In the genomic region with DNA sequence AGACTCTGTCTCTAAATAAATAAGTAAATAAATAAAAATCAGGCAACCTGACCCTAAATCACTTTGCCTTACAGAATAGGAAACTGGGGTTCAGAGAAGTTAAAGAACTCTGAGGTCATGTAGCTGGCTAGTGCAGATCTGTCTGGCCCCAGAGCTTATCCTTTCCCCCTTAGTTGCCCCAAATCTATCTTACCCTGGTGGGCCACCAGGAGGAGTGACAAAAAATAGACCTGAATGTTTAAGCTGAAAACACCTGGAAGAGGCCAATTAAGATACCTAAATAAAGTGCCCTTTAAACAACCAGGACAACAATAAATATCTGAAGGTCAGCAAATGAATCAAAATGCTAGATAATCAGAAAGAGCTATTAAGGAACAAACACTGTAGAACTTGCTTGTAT, we compare ENCODE assay signal across 33 cellular contexts. TPM values are rescaled to one million over a fixed set of nuclear protein-coding genes. Genes with fewer than 3 reads are reported as not detected.
DNase-seq lines count a peak whose midpoint lies in the region; ATAC-seq, FAIRE-seq and TF ChIP-seq lines count a peak whose summit lies in the region.
"Had no signal": no experiment of that assay in that cellular context is flagged by ENCODE, and none has a peak within 500 bp of the region (broad histone marks: within the 10 kb centered on the region; RNA-seq: fewer than 3 reads in every experiment).

No MANE protein-coding gene starts in this region.

- TF ChIP-seq EP300 in HepG2 (IDR thresholded peaks at IDR 0.05; ENCODE audit: low read depth in 2 of 2, low read length in 2 of 2) = no peak
- no peak for TF ChIP-seq EP300 in HepG2 (CRISPR knock-in tag; IDR thresholded peaks at IDR 0.05; ENCODE audit: borderline replicate concordance)
- no peak for TF ChIP-seq EP300 in transverse colon (IDR thresholded peaks at IDR 0.05; ENCODE audit: low read depth)

- no peak overlapping the region for H2AFZ ChIP-seq in H9 (ENCODE audit: low read length)
- no peak overlapping the region for H2AFZ ChIP-seq in OCI-LY7 (ENCODE audit: low read length)
- no peak overlapping the region for H2AFZ ChIP-seq in HepG2 (ENCODE audit: low read length)

- no peak overlapping the region for H3T11ph ChIP-seq in H9 (ENCODE audit: low read length)

- no peak overlapping the region for H3K4me2 ChIP-seq in H9 (ENCODE audit: insufficient read depth, insufficient read length, low read length)
- peak overlapping the region; percentile 35 for H3K4me2 ChIP-seq in OCI-LY7 (ENCODE audit: low read length)
- no peak overlapping the region for H3K4me2 ChIP-seq in HepG2 (ENCODE audit: low read depth, low read length)

- no peak overlapping the region for H3K4ac ChIP-seq in H9 (ENCODE audit: low read depth, low read length)

- H3K4me1 ChIP-seq in H9 (ENCODE audit: insufficient read depth, low read length) (no peaks in the 10 kb centered on the region), OCI-LY7 (ENCODE audit: insufficient read depth, low read length, poor library complexity, severe bottlenecking) (peaks cover 62% of the 10 kb centered on the region), HepG2 (ENCODE audit: insufficient read depth, low read length) (0 out of 2 replicates have a peak, but pooled peaks cover 6% of the 10 kb centered on the region), pancreas (no peaks in the 10 kb centered on the region), transverse colon (peaks cover 0 to 27% (median 20%) of the 10 kb centered on the region in 4 donors), vagina (no peaks in the 10 kb centered on the region)

- H3K36me3 ChIP-seq in OCI-LY7 (ENCODE audit: insufficient read depth, low read length) (peaks cover 39% of the 10 kb centered on the region), HepG2 (replicated peaks in 1 of 2; ENCODE audit: control insufficient read depth in 1 of 2, insufficient read depth in 2 of 2, low read length in 2 of 2) (no peaks in the 10 kb centered on the region), pancreas (no peaks in the 10 kb centered on the region), transverse colon (no peaks in the 10 kb centered on the region), vagina (no peaks in the 10 kb centered on the region)

- no peaks in the 10 kb centered on the region for H3K23me2 ChIP-seq in H9 (ENCODE audit: insufficient read length, low read depth, low read length, poor library complexity, severe bottlenecking)

- in situ Hi-C loops in HepG2 (cut with HindIII; ENCODE audit: extremely low pct_ligation_motif_present, low pct_unique_long_range_greater_than_20kb) = no loop called here
- in situ Hi-C loops in transverse colon (cut with MboI; ENCODE audit: low pct_ligation_motif_present in 1 of 4, low pct_unique_long_range_greater_than_20kb in 1 of 4, low sequenced_read_pairs in 3 of 4) = no loop called here

- no peak overlapping the region for H3K18ac ChIP-seq in H9 (ENCODE audit: insufficient read length, low read depth, low read length)

- H3K9me3 ChIP-seq in H9 (ENCODE audit: control insufficient read depth, low read depth, low read length) (no peaks in the 10 kb centered on the region), OCI-LY7 (ENCODE audit: low read length) (no peaks in the 10 kb centered on the region), HepG2 (ENCODE audit: low read length) (no peaks in the 10 kb centered on the region), T-helper 17 cell (ENCODE audit: control insufficient read depth, low read length, poor library complexity, severe bottlenecking) (no peaks in the 10 kb centered on the region), pancreas (no peaks in the 10 kb centered on the region), transverse colon (no peaks in the 10 kb centered on the region), vagina (no peaks in the 10 kb centered on the region)
- H3K9me3 ChIP-seq: mucosa of descending colon had no signal

- no peaks in the 10 kb centered on the region for H3K79me1 ChIP-seq in H9 (ENCODE audit: insufficient read depth, low read depth, low read length, poor library complexity, severe bottlenecking)

- no peak overlapping the region for H2BK5ac ChIP-seq in H9 (ENCODE audit: insufficient read length, low read length)

- no peak for TF ChIP-seq POLR2A in HepG2 (IDR thresholded peaks at IDR 0.05; ENCODE audit: insufficient read depth in 1 of 2, low read depth in 2 of 2, low read length in 2 of 2)
- TF ChIP-seq POLR2A in transverse colon (IDR thresholded peaks at IDR 0.05) = no peak
- TF ChIP-seq POLR2A in vagina (IDR thresholded peaks at IDR 0.05) = no peak

- H3K4me3 Mint-ChIP-seq in H9 (no peak overlapping the region), T-helper 17 cell (no peak overlapping the region)
- H3K4me3 Mint-ChIP-seq: activated CD4-positive, alpha-beta memory T cell treated with anti-CD3 and anti-CD28 coated beads for 36 hours; activated naive CD8-positive, alpha-beta T cell treated with anti-CD3 and anti-CD28 coated beads, Interleukin-2, amount 50 U/mL, for 24 hours; CD4-positive, CD25-positive, alpha-beta regulatory T cell; stimulated activated naive CD8-positive, alpha-beta T cell treated with anti-CD3 and anti-CD28 coated beads, Interleukin-15, amount 100 ng/mL, for 72 hours had no signal

- DNase-seq in H9 (no peak), OCI-LY7 (ENCODE audit: low spot score) (peak; percentile 42), HepG2 (ENCODE audit: low spot score) (no peak), T-helper 17 cell (no peak), pancreas (no peak), transverse colon (no peak), vagina (ENCODE audit: extremely low spot score in 2 of 2) (no peak)
- DNase-seq: activated CD4-positive, alpha-beta memory T cell treated with anti-CD3 and anti-CD28 coated beads for 36 hours; activated CD8-positive, alpha-beta memory T cell treated with anti-CD3 and anti-CD28 coated beads, Interleukin-2, amount 50 U/mL, for 4 hours; activated naive CD4-positive, alpha-beta T cell; activated naive CD8-positive, alpha-beta T cell treated with anti-CD3 and anti-CD28 coated beads, Interleukin-2, amount 50 U/mL, for 24 hours; CD4-positive, CD25-positive, alpha-beta regulatory T cell; effector CD8-positive, alpha-beta T cell; hippocampal formation; mucosa of descending colon; NCI-H1105; NCI-H187; NCI-H510A; OCI-M1; right cardiac atrium; stimulated activated CD4-positive, alpha-beta T cell treated with anti-CD3 and anti-CD28 coated beads, Interleukin-2, amount 100 ng/mL, for 24 hours; stimulated activated naive CD8-positive, alpha-beta T cell treated with anti-CD3 and anti-CD28 coated beads, Interleukin-15, amount 100 ng/mL, for 72 hours had no signal

- TF ChIP-seq RAD21 in HepG2 (CRISPR knock-in tag; IDR thresholded peaks at IDR 0.05) = no peak

- no peak for ATAC-seq in HepG2
- ATAC-seq in T-helper 17 cell = no peak
- no peak for ATAC-seq in pancreas
- ATAC-seq: activated CD4-positive, CD25-positive, alpha-beta regulatory T cell treated with anti-CD3 and anti-CD28 coated beads, Interleukin-2, amount 50 U/mL, for 24 hours; mucosa of descending colon; right cardiac atrium had no signal

- BruUV-seq in OCI-LY7 (replicated peaks; lab: Mats Ljungman, UMichigan) (no TSS peak), HepG2 (replicated peaks; lab: Mats Ljungman, UMichigan) (no TSS peak)

- no peak overlapping the region for H2BK15ac ChIP-seq in H9 (ENCODE audit: low read depth, low read length)

- CTCF ChIA-PET in OCI-LY7 (lab: Charles Lee; ENCODE audit: unreplicated experiment) = interaction anchor here (0.6 to 1.1 kb wide), 5 partner anchors 9 to 152 kb away, joined by 3 to 4 read pairs (median 3); a partner anchor contains a TSS
- CTCF ChIA-PET in HepG2 (lab: Yijun Ruan, JAX; ENCODE audit: low intra/inter-chr PET ratio, low total read pairs) = no interaction called here

- H3K79me2 ChIP-seq in H9 (ENCODE audit: insufficient read depth, low read length) (no peaks in the 10 kb centered on the region), OCI-LY7 (ENCODE audit: insufficient read depth, low read depth, low read length) (peaks cover 51% of the 10 kb centered on the region), HepG2 (ENCODE audit: insufficient read depth, low read length) (no peaks in the 10 kb centered on the region)

- POLR2A ChIA-PET in OCI-LY7 (lab: Charles Lee) (interaction anchor here (0.6 to 3.5 kb wide), 19 partner anchors 7 to 278 kb away, joined by 3 to 26 read pairs (median 4); a partner anchor contains a TSS), HepG2 (lab: Yijun Ruan, JAX) (no interaction called here)

- H3K9me2 ChIP-seq in OCI-LY7 (ENCODE audit: insufficient read depth, low read length) = no peaks in the 10 kb centered on the region

- H4K8ac ChIP-seq in H9 (replicated peaks; ENCODE audit: insufficient read length, low read depth, low read length) = no peak overlapping the region

- no peak overlapping the region for H2BK12ac ChIP-seq in H9 (ENCODE audit: insufficient read length, low read depth, low read length)

- intact Hi-C loops in OCI-LY7 (cut with micrococcal nuclease; ENCODE audit: unreplicated experiment) = no loop called here
- intact Hi-C loops in HepG2 (cut with micrococcal nuclease; ENCODE audit: unreplicated experiment) = no loop called here
- intact Hi-C loops in pancreas (cut with DNase I) = no loop called here
- intact Hi-C loops in transverse colon (cut with DNase I; ENCODE audit: low total_unique reads) = no loop called here
- intact Hi-C loops in vagina (cut with DNase I) = no loop called here

- no peak overlapping the region for H2BK20ac ChIP-seq in H9 (ENCODE audit: low read depth, low read length, poor library complexity, severe bottlenecking)

- no peak overlapping the region for H3K23ac ChIP-seq in H9 (ENCODE audit: insufficient read length, low read depth, low read length)

- no peak overlapping the region for H2AK5ac ChIP-seq in H9 (ENCODE audit: insufficient read length, low read length)

- H3K9ac ChIP-seq in H9 (ENCODE audit: extremely low read depth, insufficient read length, low read length) = no peak overlapping the region
- H3K9ac ChIP-seq in HepG2 (ENCODE audit: insufficient read depth, low read depth, low read length) = no peak overlapping the region

- H3K4me3 ChIP-seq in OCI-LY7 (ENCODE audit: low read depth, low read length, poor library complexity, severe bottlenecking) (no peak overlapping the region), HepG2 (replicated peaks in 1 of 3; ENCODE audit: insufficient read depth in 1 of 3, low read depth in 2 of 3, low read length in 3 of 3) (no peak overlapping the region), pancreas (no peak overlapping the region), transverse colon (no peak overlapping the region), vagina (no peak overlapping the region)
- H3K4me3 ChIP-seq: coronary artery, lung, mucosa of descending colon had no signal

- TF ChIP-seq CTCF in H9 (conservative IDR thresholded peaks at IDR 0.05) = peak; percentile 44; the same call in 1 of the 3 replicates
- peak; percentile 64 for TF ChIP-seq CTCF in OCI-LY7 (conservative IDR thresholded peaks at IDR 0.05; ENCODE audit: low read length)
- no peak for TF ChIP-seq CTCF in HepG2 (CRISPR knock-in tag; IDR thresholded peaks at IDR 0.05)
- no peak for TF ChIP-seq CTCF in pancreas (IDR thresholded peaks at IDR 0.05)
- TF ChIP-seq CTCF in transverse colon (IDR thresholded peaks at IDR 0.05) = no peak
- TF ChIP-seq CTCF in vagina (IDR thresholded peaks at IDR 0.05) = no peak

- H2BK120ac ChIP-seq in H9 (ENCODE audit: low read depth, low read length, poor library complexity, severe bottlenecking) = no peak overlapping the region

- no peaks in the 10 kb centered on the region for H3K27me3 Mint-ChIP-seq in H9 (ENCODE audit: low read depth)
- peaks cover 22% of the 10 kb centered on the region for H3K27me3 Mint-ChIP-seq in T-helper 17 cell
- H3K27me3 Mint-ChIP-seq: CD4-positive, CD25-positive, alpha-beta regulatory T cell had no signal

- no peak overlapping the region for H3K56ac ChIP-seq in H9 (ENCODE audit: insufficient read length, low read depth, low read length)

- no peaks in the 10 kb centered on the region for H3K9me3 Mint-ChIP-seq in H9
- H3K9me3 Mint-ChIP-seq: activated CD4-positive, alpha-beta memory T cell treated with anti-CD3 and anti-CD28 coated beads for 36 hours; activated naive CD8-positive, alpha-beta T cell treated with anti-CD3 and anti-CD28 coated beads, Interleukin-2, amount 50 U/mL, for 24 hours; stimulated activated naive CD8-positive, alpha-beta T cell treated with anti-CD3 and anti-CD28 coated beads, Interleukin-15, amount 100 ng/mL, for 72 hours had no signal

- no peak for FAIRE-seq in HepG2 (lab: Jason Lieb, UNC)
- FAIRE-seq in pancreas (lab: Jason Lieb, UNC) = no peak
- FAIRE-seq: astrocyte had no signal

- no peak overlapping the region for H4K5ac ChIP-seq in H9 (ENCODE audit: insufficient read length, low read depth, low read length)

- H3K27ac ChIP-seq in H9 (ENCODE audit: insufficient read length, low read depth, low read length) (no peak overlapping the region), OCI-LY7 (ENCODE audit: low read depth, low read length, poor library complexity, severe bottlenecking) (peak overlapping the region; percentile 45), HepG2 (ENCODE audit: extremely low read length, insufficient read depth, low read length) (no peak overlapping the region), pancreas (no peak overlapping the region), transverse colon (no peak overlapping the region), vagina (no peak overlapping the region)
- H3K27ac ChIP-seq: coronary artery, epithelial cell of prostate had no signal

- H4K20me1 ChIP-seq in H9 (ENCODE audit: control insufficient read depth, insufficient read depth, insufficient read length) (no peaks in the 10 kb centered on the region), OCI-LY7 (ENCODE audit: insufficient read depth, low read length) (no peaks in the 10 kb centered on the region), HepG2 (ENCODE audit: insufficient read depth, low read length) (no peaks in the 10 kb centered on the region)

- H3K36me3 Mint-ChIP-seq in H9 (ENCODE audit: insufficient read depth in 1 of 3, low read depth in 3 of 3) = no peaks in the 10 kb centered on the region
- H3K36me3 Mint-ChIP-seq in T-helper 17 cell (ENCODE audit: low read depth) = no peaks in the 10 kb centered on the region
- H3K36me3 Mint-ChIP-seq: activated CD4-positive, alpha-beta memory T cell treated with anti-CD3 and anti-CD28 coated beads for 36 hours; CD4-positive, CD25-positive, alpha-beta regulatory T cell had no signal

- H3K14ac ChIP-seq in H9 (ENCODE audit: insufficient read depth, low read length) = no peak overlapping the region

- no peak overlapping the region for H4K91ac ChIP-seq in H9 (ENCODE audit: insufficient read length, low read depth, low read length)

- H3K4me1 Mint-ChIP-seq in H9 (peaks cover 22 to 30% of the 10 kb centered on the region in 2 experiments), T-helper 17 cell (peaks cover 2% of the 10 kb centered on the region)
- H3K4me1 Mint-ChIP-seq: CD4-positive, CD25-positive, alpha-beta regulatory T cell; stimulated activated naive CD8-positive, alpha-beta T cell treated with anti-CD3 and anti-CD28 coated beads, Interleukin-15, amount 100 ng/mL, for 72 hours had no signal

- no peaks in the 10 kb centered on the region for H3K27me3 ChIP-seq in H9 (ENCODE audit: insufficient read depth, low read length)
- H3K27me3 ChIP-seq in HepG2 (ENCODE audit: control insufficient read depth in 1 of 2, insufficient read depth in 2 of 2, low read length in 2 of 2) = no peaks in the 10 kb centered on the region
- H3K27me3 ChIP-seq in pancreas = peaks cover 0 to 5% (median 0%) of the 10 kb centered on the region in 4 donors
- H3K27me3 ChIP-seq in transverse colon = no peaks in the 10 kb centered on the region
- no peaks in the 10 kb centered on the region for H3K27me3 ChIP-seq in vagina

- H3K27ac Mint-ChIP-seq in H9 (no peak overlapping the region; a peak in 2 of 7 replicates), T-helper 17 cell (no peak overlapping the region)
- H3K27ac Mint-ChIP-seq: activated CD4-positive, alpha-beta memory T cell treated with anti-CD3 and anti-CD28 coated beads for 36 hours; activated naive CD8-positive, alpha-beta T cell treated with anti-CD3 and anti-CD28 coated beads, Interleukin-2, amount 50 U/mL, for 24 hours; CD4-positive, CD25-positive, alpha-beta regulatory T cell had no signal

RNA-seq across cellular contexts. Expression of a gene that starts 59.7 kb away (rescaled TPM):
- total RNA-seq in H9 (2021) (not detected in 2 replicates), OCI-LY7 (2022) (not detected in 2 replicates), HepG2 (2016; rRNA removed; fragmentation: Illumina TruSeq; extraction: Trizol) (not detected in 2 replicates), T-helper 17 cell (not detected), pancreas (not detected), transverse colon (not detected), vagina (not detected)
- total RNA-seq in OCI-LY7 (2014; rRNA removed; shearing (Covaris generic)) = 0.39 TPM in 1 of 2 replicates, not detected in the other
- not detected in 2 replicates for total RNA-seq in HepG2 (2016; cell fraction: cytosol; rRNA removed; fragmentation: Illumina TruSeq; extraction: Trizol; ENCODE audit: low read depth)
- not detected in 2 replicates for total RNA-seq in HepG2 (2016; cell fraction: insoluble cytoplasmic fraction; rRNA removed; fragmentation: Illumina TruSeq; extraction: Trizol)
- not detected in 2 replicates for total RNA-seq in HepG2 (2016; cell fraction: membrane; rRNA removed; fragmentation: Illumina TruSeq; extraction: Trizol)
- total RNA-seq in HepG2 (2016; cell fraction: nucleus; rRNA removed; fragmentation: Illumina TruSeq; extraction: Trizol) = not detected in 2 replicates
- polyA plus RNA-seq in HepG2 (2011; rRNA removed) (not detected in 2 replicates), pancreas (not detected)
- 0.05 TPM in 1 of 2 replicates, not detected in the other for polyA plus RNA-seq in HepG2 (2011; cell fraction: cytosol; rRNA removed)
- polyA plus RNA-seq in HepG2 (2011; cell fraction: nucleus; rRNA removed) = not detected in 2 replicates
- polyA plus RNA-seq in HepG2 (2012) = not detected in 2 replicates
- polyA plus RNA-seq in HepG2 (2016; cell fraction: cytosol; fragmentation: Illumina TruSeq; extraction: Trizol; ENCODE audit: low read depth) = not detected in 2 replicates
- polyA plus RNA-seq in HepG2 (2016; cell fraction: insoluble cytoplasmic fraction; fragmentation: Illumina TruSeq; extraction: Trizol; ENCODE audit: low read depth) = not detected in 2 replicates
- polyA plus RNA-seq in HepG2 (2016; cell fraction: membrane; fragmentation: Illumina TruSeq; extraction: Trizol; ENCODE audit: low read depth) = not detected in 2 replicates
- not detected in 2 replicates for polyA plus RNA-seq in HepG2 (2016; cell fraction: nucleus; fragmentation: Illumina TruSeq; extraction: Trizol; ENCODE audit: insufficient read depth, low read depth)
- polyA minus RNA-seq in HepG2 (2011; rRNA and poly(A)+ RNA removed; ENCODE audit: low replicate concordance) = not detected in 2 replicates
- not detected in 2 replicates for polyA minus RNA-seq in HepG2 (2011; cell fraction: cytosol; rRNA and poly(A)+ RNA removed)
- polyA minus RNA-seq in HepG2 (2011; cell fraction: nucleus; rRNA and poly(A)+ RNA removed) = not detected in 2 replicates
- total RNA-seq: activated CD4-positive, alpha-beta memory T cell treated with anti-CD3 and anti-CD28 coated beads for 36 hours; astrocyte; cardiac septum; CD4-positive, CD25-positive, alpha-beta regulatory T cell; Daoy; HT-29; lung; M059J; mucosa of descending colon; T-helper 1 cell treated with Interleukin-12 subunit alpha and Interleukin-12 subunit beta and Interleukin-4 antibody, amounts not matched to agents 30 ng/mL and 1 ng/mL, for 36 hours had no signal
- polyA plus RNA-seq: CD4-positive, CD25-positive, alpha-beta regulatory T cell; lung; neural cell had no signal

Comparison
In these comparisons a context has a peak if more than half of its experiments do, and no peak if none do; other contexts are left out.
1. CTCF ChIP-seq: peak in H9 (single experiment) and OCI-LY7 (single experiment); none in HepG2 (single experiment), pancreas (0 of 4), transverse colon (0 of 5) and vagina (0 of 3).